Comparison of ENCODE assay signal across 8 cellular contexts in genomic region chr6:36422714-36423100, GRCh38. TPM values are rescaled to one million over a fixed set of nuclear protein-coding genes. Genes with fewer than 3 reads are reported as not detected.
A peak's percentile ranks its signal among the peaks of the same experiment; 100 is the strongest.
DNase-seq lines count a peak whose midpoint lies in the region; ATAC-seq, FAIRE-seq and TF ChIP-seq lines count a peak whose summit lies in the region.

No MANE protein-coding gene starts in this region.

- H3K27ac ChIP-seq in heart left ventricle, result peak overlapping the region in 11 of 12 donors; percentile 39 to 87 (median 71)
- H3K27ac ChIP-seq in astrocyte (ENCODE audit: low read depth, low read length), result peak overlapping the region; percentile 48
- no peak overlapping the region for H3K27ac ChIP-seq in urinary bladder (ENCODE audit: low read depth)

- peak overlapping the region; percentile 85 for H3K4me3 Mint-ChIP-seq in astrocyte (ENCODE audit: unreplicated experiment)
- H3K4me3 Mint-ChIP-seq in memory B cell, result peak overlapping the region; percentile 96

- H3K4me3 ChIP-seq in heart left ventricle (peak overlapping the region in 11 of 12 donors; percentile 35 to 67 (median 56)), astrocyte (ENCODE audit: insufficient read depth, low read depth, low read length) (peak overlapping the region; percentile 73), urinary bladder (ENCODE audit: low read depth, low read length) (peak overlapping the region; percentile 37)

- TF ChIP-seq POLR2A in heart left ventricle (IDR thresholded peaks at IDR 0.05), result no peak

- H3K79me2 ChIP-seq in astrocyte (ENCODE audit: insufficient read depth, low read length), result no peaks in the 10 kb centered on the region

- no peaks in the 10 kb centered on the region for H3K36me3 Mint-ChIP-seq in astrocyte (ENCODE audit: low read depth, unreplicated experiment)
- H3K36me3 Mint-ChIP-seq in memory B cell, result no peaks in the 10 kb centered on the region

- H3K27me3 Mint-ChIP-seq in astrocyte (ENCODE audit: low read depth, unreplicated experiment) (no peaks in the 10 kb centered on the region), memory B cell (no peaks in the 10 kb centered on the region)

- FAIRE-seq in astrocyte (lab: Jason Lieb, UNC), result no peak

- H3K4me1 ChIP-seq in heart left ventricle (peaks cover 0 to 13% (median 6%) of the 10 kb centered on the region in 12 donors), astrocyte (ENCODE audit: insufficient read depth, low read length) (peaks cover 11% of the 10 kb centered on the region), urinary bladder (ENCODE audit: insufficient read depth) (no peaks in the 10 kb centered on the region)

- H4K20me1 ChIP-seq in astrocyte (ENCODE audit: insufficient read depth, low read length), result no peaks in the 10 kb centered on the region

- intact Hi-C loops in heart left ventricle (cut with DNase I) (loop anchor here in 8 of 10 donors (1.0 to 10.0 kb wide), 11 partner anchors 20 to 342 kb away; partner anchors contain the start of genes KCTD20 (in 5 of the 8), PXT1 (in 5 of the 8), SRSF3 (in 2 of the 8) and CDKN1A (in 1 of the 8)), cardiac septum (cut with DNase I) (loop anchor here (1.0 to 5.0 kb wide), 2 partner anchors 21 to 170 kb away; partner anchors contain the start of gene SRSF3)

- WGBS in heart left ventricle, 4 donors, result 15 to 23% (median 17%) methylated on average over 4 of the region's 4 CpGs
- 17% methylated on average over 4 of the region's 4 CpGs for WGBS in urinary bladder

- no peaks in the 10 kb centered on the region for H3K36me3 ChIP-seq in heart left ventricle
- no peaks in the 10 kb centered on the region for H3K36me3 ChIP-seq in astrocyte (ENCODE audit: insufficient read depth, low read length)
- no peaks in the 10 kb centered on the region for H3K36me3 ChIP-seq in urinary bladder (ENCODE audit: insufficient read depth)

- DNase-seq in heart left ventricle (no peak), cardiac septum (ENCODE audit: low spot score) (no peak), astrocyte (ENCODE audit: low read depth) (no peak), memory B cell (ENCODE audit: low spot score in 2 of 2) (no peak), epidermal melanocyte (ENCODE audit: insufficient read length, low spot score) (no peak), cortex of kidney (lab: John Stamatoyannopoulos, UW) (no peak)

- H3K9me3 Mint-ChIP-seq in astrocyte (ENCODE audit: unreplicated experiment), result no peaks in the 10 kb centered on the region
- no peaks in the 10 kb centered on the region for H3K9me3 Mint-ChIP-seq in memory B cell

- ATAC-seq in heart left ventricle (no peak), memory B cell (ENCODE audit: low read depth) (no peak), HG03175 (IDR thresholded peaks at IDR 0.05; ENCODE audit: unreplicated experiment) (no peak)

- H3K27ac Mint-ChIP-seq in astrocyte (ENCODE audit: unreplicated experiment), result peak overlapping the region; percentile 86
- peak overlapping the region; percentile 89 for H3K27ac Mint-ChIP-seq in memory B cell

- peak overlapping the region; percentile 98 for H2AFZ ChIP-seq in astrocyte (ENCODE audit: low read depth, low read length)

- peak overlapping the region; percentile 83 for H3K9ac ChIP-seq in astrocyte (ENCODE audit: low read length)

- peak overlapping the region; percentile 97 for H3K4me2 ChIP-seq in astrocyte (ENCODE audit: low read length)

- H3K27me3 ChIP-seq in heart left ventricle (no peaks in the 10 kb centered on the region), astrocyte (ENCODE audit: insufficient read depth, low read length) (no peaks in the 10 kb centered on the region)

- H3K4me1 Mint-ChIP-seq in astrocyte (ENCODE audit: low read depth, unreplicated experiment) (peaks cover 2% of the 10 kb centered on the region), memory B cell (peaks cover 11% of the 10 kb centered on the region)

- TF ChIP-seq CTCF in heart left ventricle (IDR thresholded peaks at IDR 0.05) (no peak), astrocyte (IDR thresholded peaks at IDR 0.05; ENCODE audit: insufficient read depth, low read depth, low read length) (no peak)

- no peaks in the 10 kb centered on the region for H3K9me3 ChIP-seq in heart left ventricle
- no peaks in the 10 kb centered on the region for H3K9me3 ChIP-seq in astrocyte (ENCODE audit: insufficient read depth, low read depth, low read length)

RNA-seq across cellular contexts. Expression of gene PXT1, which starts 19.9 kb away (rescaled TPM):
- total RNA-seq in heart left ventricle (under 1 TPM in 4 of 9 donors, not detected in 5; 0.21 to 0.59 (median 0.40) TPM), cardiac septum (0.22 TPM), astrocyte (0.09 and 0.14 TPM in 2 replicates), urinary bladder (not detected)
- polyA plus RNA-seq in heart left ventricle (under 1 TPM; 0.11 to 0.26 TPM), urinary bladder (0.04 TPM)

RNA-seq across cellular contexts. Expression of gene KCTD20, which starts 20.1 kb away (rescaled TPM):
- total RNA-seq in heart left ventricle, result 10 to 100 TPM; 25.0 to 43.9 (median 29.0) TPM
- polyA plus RNA-seq in heart left ventricle, result 10 to 100 TPM in 1 of 2 donors, 1 to 10 TPM in 1; 8.3 to 25.6 TPM
- total RNA-seq in cardiac septum, result 29.6 TPM
- total RNA-seq in astrocyte, result 54.8 and 56.7 TPM in 2 replicates
- 93.5 TPM for total RNA-seq in urinary bladder
- 37.2 TPM for polyA plus RNA-seq in urinary bladder

RNA-seq across cellular contexts. Expression of gene ETV7, which starts 35.2 kb away (rescaled TPM):
- 1 to 10 TPM in 2 of 9 donors, under 1 TPM in 2, not detected in 5; 0.17 to 5.1 (median 1.2) TPM for total RNA-seq in heart left ventricle
- polyA plus RNA-seq in heart left ventricle, result under 1 TPM; 0.06 to 0.30 TPM
- 0.13 TPM for total RNA-seq in cardiac septum
- total RNA-seq in astrocyte, result 1.9 and 2.4 TPM in 2 replicates
- total RNA-seq in urinary bladder, result 0.79 TPM
- polyA plus RNA-seq in urinary bladder, result 1.5 TPM
